8 cellular contexts compared by ENCODE assay signal in genomic region chr2:196927318-196928225, GRCh38. TPM values are rescaled to one million over a fixed set of nuclear protein-coding genes. Genes with fewer than 3 reads are reported as not detected.
A peak's percentile ranks its signal among the peaks of the same experiment; 100 is the strongest.
DNase-seq lines count a peak whose midpoint lies in the region; FAIRE-seq and TF ChIP-seq lines count a peak whose summit lies in the region.

No MANE protein-coding gene starts in this region.

- H3K36me3 ChIP-seq in H1 (ENCODE audit: control insufficient read depth in 2 of 4, insufficient read depth in 4 of 4, low read length in 3 of 4) (no peaks in the 10 kb centered on the region), muscle layer of colon (ENCODE audit: insufficient read depth, low read length) (no peaks in the 10 kb centered on the region)

- H3K4ac ChIP-seq in H1 (replicated peaks; ENCODE audit: insufficient read length, low read depth, low read length): no peak overlapping the region

- WGBS in H1 (ENCODE audit: extremely low coverage in 1 of 2, insufficient coverage in 1 of 2, insufficient read length in 1 of 2, insufficient replicate concordance in 2 of 2, low coverage in 1 of 2, low lambda C conversion rate in 2 of 2, missing lambda C conversion rate in 1 of 2), 2 experiments: 22% methylated on average over 23 of the region's 23 CpGs; no CpG with 5 or more reads in 1 of the 2 experiments

- no peak overlapping the region for H3K14ac ChIP-seq in H1 (ENCODE audit: insufficient read length)

- no peak overlapping the region for H3K23ac ChIP-seq in H1 (ENCODE audit: insufficient read length)

- peak overlapping the region; percentile 64 to 72 for H3K4me2 ChIP-seq in H1 (ENCODE audit: insufficient read depth in 1 of 2, low read depth in 2 of 2, low read length in 2 of 2)

- H3K9ac ChIP-seq in H1 (replicated peaks in 1 of 4; ENCODE audit: extremely low read depth in 1 of 4, low read depth in 3 of 4, low read length in 3 of 4): peak overlapping the region in 3 of 4 experiments; percentile 65 to 93 (median 77); a peak in 6 of 7 replicates
- H3K9ac ChIP-seq in muscle layer of colon (ENCODE audit: low read length): peak overlapping the region; percentile 68

- TF ChIP-seq POLR2A in H1 (IDR thresholded peaks at IDR 0.05; ENCODE audit: control extremely low read depth in 1 of 2, low read depth in 2 of 2, low read length in 2 of 2): no peak

- no peak overlapping the region for H2BK15ac ChIP-seq in H1 (ENCODE audit: low read length)

- peaks cover 0 to 1% of the 10 kb centered on the region in 2 experiments for H4K20me1 ChIP-seq in H1 (replicated peaks in 1 of 2; ENCODE audit: control insufficient read depth in 1 of 2, insufficient read depth in 2 of 2, low read length in 2 of 2)

- TF ChIP-seq CTCF in GM13976 (IDR thresholded peaks at IDR 0.05; ENCODE audit: borderline replicate concordance, control extremely low read depth, extremely low read depth, insufficient read depth, missing control alignments) (no peak), H1 (IDR thresholded peaks at IDR 0.05; ENCODE audit: control extremely low read depth in 1 of 3, insufficient read depth in 1 of 3, low read depth in 1 of 3, low read length in 3 of 3) (no peak)

- peaks cover 10% of the 10 kb centered on the region for H3K23me2 ChIP-seq in H1 (ENCODE audit: low read depth, low read length)

- no peak overlapping the region for H4K8ac ChIP-seq in H1 (ENCODE audit: extremely low read depth, insufficient read depth, low read length)

- H2BK20ac ChIP-seq in H1 (ENCODE audit: low read length): no peak overlapping the region

- DNase-seq in ACHN: peak; percentile 47
- DNase-seq in GM13976 (ENCODE audit: low spot score): peak; percentile 34
- peak; percentile 58 for DNase-seq in NCI-H146 (lab: John Stamatoyannopoulos, UW)
- DNase-seq in activated CD4-positive, alpha-beta T cell treated with anti-CD3 and anti-CD28 coated beads, Interleukin-2, amount 50 U/mL, for 4 hours: peak; percentile 57 to 59
- DNase-seq in H1 (ENCODE audit: low read depth in 1 of 2, low spot score in 2 of 2): no peak
- peak; percentile 66 for DNase-seq in stromal cell of bone marrow (ENCODE audit: low read depth)
- no peak for DNase-seq in D341Med (ENCODE audit: low spot score)

- peak overlapping the region; percentile 28; the same call in 1 of the 2 replicates for H2AFZ ChIP-seq in H1 (ENCODE audit: low read length)

- TF ChIP-seq RAD21 in H1 (IDR thresholded peaks at IDR 0.05 in 1 of 2, conservative IDR thresholded peaks at IDR 0.05 in 1 of 2; ENCODE audit: low read depth in 2 of 2, low read length in 2 of 2): no peak

- no peak overlapping the region for H2AK5ac ChIP-seq in H1 (ENCODE audit: low read depth, low read length)

- H3K18ac ChIP-seq in H1 (ENCODE audit: extremely low read depth, low read length): no peak overlapping the region

- no peak overlapping the region for H3K27ac ChIP-seq in H1 (ENCODE audit: low read depth, low read length)
- H3K27ac ChIP-seq in muscle layer of colon (ENCODE audit: low read depth, low read length): peak overlapping the region; percentile 93

- H2BK120ac ChIP-seq in H1 (replicated peaks; ENCODE audit: low read depth, low read length): no peak overlapping the region

- H3K27me3 ChIP-seq in H1 (replicated peaks in 1 of 4; ENCODE audit: control insufficient read depth in 3 of 4, extremely low read depth in 1 of 4, insufficient read depth in 3 of 4, low read length in 3 of 4): no peaks in the 10 kb centered on the region
- no peaks in the 10 kb centered on the region for H3K27me3 ChIP-seq in muscle layer of colon (ENCODE audit: control insufficient read depth in 1 of 2, insufficient read depth in 2 of 2, low read length in 2 of 2)

- H3K4me3 ChIP-seq in H1 (ENCODE audit: extremely low read depth in 1 of 4, insufficient read depth in 2 of 4, low read depth in 3 of 4, low read length in 4 of 4): peak overlapping the region; percentile 97 to 99 (median 98)
- peak overlapping the region; percentile 93 to 95 for H3K4me3 ChIP-seq in muscle layer of colon (ENCODE audit: low read depth in 1 of 2, low read length in 2 of 2)

- POLR2A ChIA-PET in H1 (lab: Charles Lee; ENCODE audit: partially characterized antibody): interaction anchor here (0.6 to 1.4 kb wide), 3 partner anchors 8 to 125 kb away, joined by 3 read pairs; no protein-coding TSS in a partner anchor

- no peak overlapping the region for H2BK5ac ChIP-seq in H1 (ENCODE audit: low read depth, low read length)

- H3K79me1 ChIP-seq in H1 (ENCODE audit: low read depth, low read length): peaks cover 2% of the 10 kb centered on the region; the same call in 1 of the 2 replicates

- no peak overlapping the region for H4K91ac ChIP-seq in H1 (replicated peaks; ENCODE audit: insufficient read length, low read length)

- no peak overlapping the region for H4K5ac ChIP-seq in H1 (ENCODE audit: insufficient read length, low read depth, low read length)

- no peak overlapping the region for H3K56ac ChIP-seq in H1 (replicated peaks; ENCODE audit: insufficient read length, low read depth, low read length)

- no peak for FAIRE-seq in H1 (lab: Jason Lieb, UNC)

- H3K4me1 ChIP-seq in H1 (replicated peaks in 1 of 4; ENCODE audit: control insufficient read depth in 3 of 4, insufficient read depth in 4 of 4, low read length in 3 of 4): no peaks in the 10 kb centered on the region
- no peaks in the 10 kb centered on the region for H3K4me1 ChIP-seq in muscle layer of colon (ENCODE audit: insufficient read depth, low read length)

- CTCF ChIA-PET in H1 (lab: Charles Lee; ENCODE audit: partially characterized antibody): interaction anchor here (0.7 to 1.5 kb wide), 3 partner anchors 16 to 248 kb away, joined by 3 to 4 read pairs (median 3); no protein-coding TSS in a partner anchor

- H2BK12ac ChIP-seq in H1 (ENCODE audit: low read depth, low read length): no peak overlapping the region

- no peaks in the 10 kb centered on the region for H3K9me3 ChIP-seq in H1 (ENCODE audit: insufficient read depth in 2 of 2, low read depth in 1 of 2, low read length in 1 of 2)
- no peaks in the 10 kb centered on the region for H3K9me3 ChIP-seq in muscle layer of colon (ENCODE audit: low read length)

- no peak for TF ChIP-seq EP300 in H1 (IDR thresholded peaks at IDR 0.05; ENCODE audit: borderline replicate concordance in 1 of 2, low read depth in 2 of 2, low read length in 2 of 2)

- in situ Hi-C loops in ACHN (cut with HindIII; ENCODE audit: low pct_ligation_motif_present, low pct_unique_long_range_greater_than_20kb, low sequenced_read_pairs): no loop called here
- in situ Hi-C loops in GM13976 (cut with MboI; ENCODE audit: low sequenced_read_pairs, unreplicated experiment): no loop called here

- H3K79me2 ChIP-seq in H1 (ENCODE audit: control insufficient read depth in 1 of 2, insufficient read depth in 2 of 2, low read length in 2 of 2): peaks cover 3 to 37% of the 10 kb centered on the region in 2 experiments; a peak in 3 of 4 replicates

TF ChIP-seq in H1, 55 proteins besides CTCF, POLR2A, EP300 and RAD21:
- TF ChIP-seq SUZ12 (IDR thresholded peaks at IDR 0.05; ENCODE audit: low read length): no peak
- TF ChIP-seq SRF (IDR thresholded peaks at IDR 0.05; ENCODE audit: low read depth, low read length): no peak
- no peak for TF ChIP-seq JUN (IDR thresholded peaks at IDR 0.05; ENCODE audit: low read depth, low read length)
- no peak for TF ChIP-seq CEBPB (IDR thresholded peaks at IDR 0.05; ENCODE audit: low read depth, low read length)
- TF ChIP-seq CREB1 (IDR thresholded peaks at IDR 0.05): peak; percentile 49; the same call in 1 of the 2 replicates
TF ChIP-seq in H1: peak in this region for 1.

RNA-seq across cellular contexts. Expression of gene PGAP1, which starts 1.1 kb away (rescaled TPM):
- total RNA-seq in H1 (2021; fragmentation: NEBNext Ultra II Directional; extraction: Animal tissue kit (Norgen Biotek cat#: 25700)): 24.1 and 24.7 TPM in 2 replicates
- polyA plus RNA-seq in H1 (2011; rRNA removed): 7.5 and 8.3 TPM in 2 replicates
- polyA plus RNA-seq in H1 (2011; cell fraction: cytosol; rRNA removed): 9.2 TPM
- polyA plus RNA-seq in H1 (2011; cell fraction: nucleus; rRNA removed): 10.5 TPM
- 4.1 to 8.9 TPM (median 5.3 TPM) in 4 replicates for polyA plus RNA-seq in H1 (2012, experiment 1 of 2)
- polyA plus RNA-seq in H1 (2012, experiment 2 of 2): 0.52 TPM
- polyA plus RNA-seq in H1 (2013, experiment 1 of 2): 13.6 TPM
- polyA plus RNA-seq in H1 (2013, experiment 2 of 2): 11.9 TPM
- polyA minus RNA-seq in H1 (2011; rRNA and poly(A)+ RNA removed): 22.0 and 32.0 TPM in 2 replicates
- polyA minus RNA-seq in H1 (2011; cell fraction: cytosol; rRNA and poly(A)+ RNA removed): 14.6 TPM
- 40.5 TPM for polyA minus RNA-seq in H1 (2011; cell fraction: nucleus; rRNA and poly(A)+ RNA removed)

Comparison
In these comparisons a context has a peak if more than half of its experiments do, and no peak if none do; other contexts are left out.
1. DNase-seq: peak in ACHN (single experiment), GM13976 (single experiment), NCI-H146 (single experiment), activated CD4-positive, alpha-beta T cell treated with anti-CD3 and anti-CD28 coated beads, Interleukin-2, amount 50 U/mL, for 4 hours (2 of 2) and stromal cell of bone marrow (single experiment); none in H1 (0 of 2) and D341Med (single experiment).